In genomic region chr6:33407132-33407718, GRCh38 we compare ENCODE assay signal across 11 cellular contexts. TPM values are rescaled to one million over a fixed set of nuclear protein-coding genes. Genes with fewer than 3 reads are reported as not detected.
A peak's percentile ranks its signal among the peaks of the same experiment; 100 is the strongest.
DNase-seq lines count a peak whose midpoint lies in the region; ATAC-seq and TF ChIP-seq lines count a peak whose summit lies in the region.
"Had no signal": no experiment of that assay in that cellular context is flagged by ENCODE, and none has a peak within 500 bp of the region (broad histone marks: within the 10 kb centered on the region; RNA-seq: fewer than 3 reads in every experiment).

No MANE protein-coding gene starts in this region.

- H3K4me1 ChIP-seq in lower lobe of right lung: peaks cover 9% of the 10 kb centered on the region

- TF ChIP-seq CTCF in fibroblast of the aortic adventitia (IDR thresholded peaks at IDR 0.05; ENCODE audit: insufficient read depth, low read length): peak; percentile 30
- TF ChIP-seq CTCF in lower lobe of right lung (IDR thresholded peaks at IDR 0.05): no peak

- H3K9me3 Mint-ChIP-seq in activated CD4-positive, alpha-beta T cell treated with anti-CD3 and anti-CD28 coated beads, Interleukin-2, amount 10 ng/mL, durations not matched to agents 24 days and 14 days: no peaks in the 10 kb centered on the region
- H3K9me3 Mint-ChIP-seq: GM23338, IgD-negative memory B cell, T-cell had no signal

- H3K27ac ChIP-seq in SK-N-MC: peak overlapping the region; percentile 22; the same call in 1 of the 2 replicates
- H3K27ac ChIP-seq in lower lobe of right lung: no peak overlapping the region

- peaks cover 33% of the 10 kb centered on the region for H3K4me1 Mint-ChIP-seq in activated CD4-positive, alpha-beta T cell treated with anti-CD3 and anti-CD28 coated beads, Interleukin-2, amount 10 ng/mL, durations not matched to agents 24 days and 14 days

- peak; percentile 55 for DNase-seq in ACHN
- peak; percentile 17 for DNase-seq in GF-D8 (lab: John Stamatoyannopoulos, UW)
- no peak for DNase-seq in SK-N-MC (ENCODE audit: low read depth, low spot score)
- peak; percentile 79 for DNase-seq in fibroblast of the aortic adventitia (ENCODE audit: low read depth)
- no peak for DNase-seq in activated CD4-positive, alpha-beta T cell treated with anti-CD3 and anti-CD28 coated beads, Interleukin-2, amount 10 ng/mL, durations not matched to agents 24 days and 14 days
- no peak for DNase-seq in lower lobe of right lung
- DNase-seq: T-cell had no signal

- no peak overlapping the region for H3K4me3 Mint-ChIP-seq in activated CD4-positive, alpha-beta T cell treated with anti-CD3 and anti-CD28 coated beads, Interleukin-2, amount 10 ng/mL, durations not matched to agents 24 days and 14 days
- H3K4me3 Mint-ChIP-seq: GM23338, T-cell had no signal

- H3K9me3 ChIP-seq in SK-N-MC (ENCODE audit: low read depth, low read length) (no peaks in the 10 kb centered on the region), lower lobe of right lung (no peaks in the 10 kb centered on the region)

- no peak overlapping the region for H3K4me3 ChIP-seq in SK-N-MC
- no peak overlapping the region for H3K4me3 ChIP-seq in fibroblast of the aortic adventitia (ENCODE audit: low read depth, low read length)
- no peak overlapping the region for H3K4me3 ChIP-seq in lower lobe of right lung
- H3K4me3 ChIP-seq: GM23338 had no signal

- no peak overlapping the region for H3K9ac ChIP-seq in SK-N-MC (ENCODE audit: insufficient read length)

- intact Hi-C loops in activated CD4-positive, alpha-beta T cell treated with anti-CD3 and anti-CD28 coated beads, Interleukin-2, amount 10 ng/mL, durations not matched to agents 24 days and 14 days (cut with micrococcal nuclease): no loop called here
- intact Hi-C loops in lower lobe of right lung (cut with DNase I): no loop called here

- H3K36me3 Mint-ChIP-seq in activated CD4-positive, alpha-beta T cell treated with anti-CD3 and anti-CD28 coated beads, Interleukin-2, amount 10 ng/mL, durations not matched to agents 24 days and 14 days (ENCODE audit: low read depth): peaks cover 44% of the 10 kb centered on the region
- H3K36me3 Mint-ChIP-seq: IgD-negative memory B cell had no signal

- H3K27me3 ChIP-seq in lower lobe of right lung (ENCODE audit: low read depth): no peaks in the 10 kb centered on the region

- no peaks in the 10 kb centered on the region for H3K27me3 Mint-ChIP-seq in activated CD4-positive, alpha-beta T cell treated with anti-CD3 and anti-CD28 coated beads, Interleukin-2, amount 10 ng/mL, durations not matched to agents 24 days and 14 days
- H3K27me3 Mint-ChIP-seq: IgD-negative memory B cell, T-cell had no signal

- ATAC-seq in lower lobe of right lung: no peak
- no peak for ATAC-seq in HG03039 (IDR thresholded peaks at IDR 0.05; ENCODE audit: unreplicated experiment)
- no peak for ATAC-seq in GM21528 (IDR thresholded peaks at IDR 0.05; ENCODE audit: low FRiP score, unreplicated experiment)
- ATAC-seq: GM23338, T-cell had no signal

- peaks cover 60% of the 10 kb centered on the region for H3K36me3 ChIP-seq in SK-N-MC (ENCODE audit: insufficient read depth, low read length)
- peaks cover 1% of the 10 kb centered on the region for H3K36me3 ChIP-seq in lower lobe of right lung

- in situ Hi-C loops in ACHN (cut with HindIII; ENCODE audit: low pct_ligation_motif_present, low pct_unique_long_range_greater_than_20kb, low sequenced_read_pairs): no loop called here

- H3K27ac Mint-ChIP-seq in activated CD4-positive, alpha-beta T cell treated with anti-CD3 and anti-CD28 coated beads, Interleukin-2, amount 10 ng/mL, durations not matched to agents 24 days and 14 days: no peak overlapping the region
- H3K27ac Mint-ChIP-seq: GM23338 had no signal

RNA-seq across cellular contexts. Expression of gene PHF1, which starts 3.6 kb away (rescaled TPM):
- total RNA-seq in fibroblast of the aortic adventitia (ENCODE audit: low replicate concordance): 18.9 and 20.9 TPM in 2 replicates
- 29.5 and 33.6 TPM in 2 replicates for total RNA-seq in activated CD4-positive, alpha-beta T cell treated with anti-CD3 and anti-CD28 coated beads, Interleukin-2, amount 10 ng/mL, durations not matched to agents 24 days and 14 days
- total RNA-seq in lower lobe of right lung: 69.7 TPM

RNA-seq across cellular contexts. Expression of gene CUTA, which starts 10.7 kb away (rescaled TPM):
- 106 and 522 TPM in 2 replicates for total RNA-seq in fibroblast of the aortic adventitia (ENCODE audit: low replicate concordance)
- 120 and 124 TPM in 2 replicates for total RNA-seq in activated CD4-positive, alpha-beta T cell treated with anti-CD3 and anti-CD28 coated beads, Interleukin-2, amount 10 ng/mL, durations not matched to agents 24 days and 14 days
- total RNA-seq in lower lobe of right lung: 153 TPM

RNA-seq across cellular contexts. Expression of gene SYNGAP1, which starts 12.6 kb away (rescaled TPM):
- total RNA-seq in fibroblast of the aortic adventitia (ENCODE audit: low replicate concordance) (3.3 and 7.6 TPM in 2 replicates), lower lobe of right lung (21.6 TPM)
- total RNA-seq in activated CD4-positive, alpha-beta T cell treated with anti-CD3 and anti-CD28 coated beads, Interleukin-2, amount 10 ng/mL, durations not matched to agents 24 days and 14 days: 41.5 and 44.6 TPM in 2 replicates

RNA-seq across cellular contexts. Expression of gene KIFC1, which starts 15.6 kb away (rescaled TPM):
- total RNA-seq in fibroblast of the aortic adventitia (ENCODE audit: low replicate concordance) (49.3 TPM in 1 of 2 replicates, not detected in the other), lower lobe of right lung (2.7 TPM)
- 64.9 and 66.5 TPM in 2 replicates for total RNA-seq in activated CD4-positive, alpha-beta T cell treated with anti-CD3 and anti-CD28 coated beads, Interleukin-2, amount 10 ng/mL, durations not matched to agents 24 days and 14 days

RNA-seq across cellular contexts. Expression of gene ZBTB9, which starts 47.2 kb away (rescaled TPM):
- 3.8 and 5.5 TPM in 2 replicates for total RNA-seq in fibroblast of the aortic adventitia (ENCODE audit: low replicate concordance)
- total RNA-seq in activated CD4-positive, alpha-beta T cell treated with anti-CD3 and anti-CD28 coated beads, Interleukin-2, amount 10 ng/mL, durations not matched to agents 24 days and 14 days: 14.2 and 14.5 TPM in 2 replicates
- total RNA-seq in lower lobe of right lung: 9.5 TPM

Comparison
In these comparisons a context has a peak if more than half of its experiments do, and no peak if none do; other contexts are left out.
1. DNase-seq: peak in ACHN (single experiment), GF-D8 (single experiment) and fibroblast of the aortic adventitia (single experiment); none in SK-N-MC (single experiment), activated CD4-positive, alpha-beta T cell treated with anti-CD3 and anti-CD28 coated beads, Interleukin-2, amount 10 ng/mL, durations not matched to agents 24 days and 14 days (single experiment) and lower lobe of right lung (single experiment).